In genomic region chr19:35266904-35267817, GRCh38 we compare ENCODE assay signal across 8 cellular contexts. TPM values are rescaled to one million over a fixed set of nuclear protein-coding genes. Genes with fewer than 3 reads are reported as not detected.
DNase-seq lines count a peak whose midpoint lies in the region; ATAC-seq and TF ChIP-seq lines count a peak whose summit lies in the region.

No MANE protein-coding gene starts in this region.

- 8% methylated on average over 25 of the region's 67 CpGs for WGBS in esophagus muscularis mucosa

- peak overlapping the region; percentile 84 for H3K27ac ChIP-seq in CD8-positive, alpha-beta memory T cell (ENCODE audit: low read depth, low read length)
- peak overlapping the region; percentile 94 to 97 (median 96) for H3K27ac ChIP-seq in esophagus muscularis mucosa (replicated peaks in 1 of 4)
- peak overlapping the region; percentile 94 for H3K27ac ChIP-seq in naive thymus-derived CD4-positive, alpha-beta T cell (ENCODE audit: low read depth, low read length)
- peak overlapping the region; percentile 95 for H3K27ac ChIP-seq in upper lobe of right lung

- no peaks in the 10 kb centered on the region for H3K9me3 Mint-ChIP-seq in CD8-positive, alpha-beta memory T cell
- H3K9me3 Mint-ChIP-seq in naive thymus-derived CD4-positive, alpha-beta T cell = no peaks in the 10 kb centered on the region

- H3K36me3 ChIP-seq in CD8-positive, alpha-beta memory T cell (ENCODE audit: insufficient read depth, low read length) = peaks cover 22% of the 10 kb centered on the region
- H3K36me3 ChIP-seq in esophagus muscularis mucosa (peaks cover 17 to 27% (median 21%) of the 10 kb centered on the region in 4 donors), upper lobe of right lung (peaks cover 22% of the 10 kb centered on the region)
- H3K36me3 ChIP-seq in naive thymus-derived CD4-positive, alpha-beta T cell (ENCODE audit: control insufficient read depth in 2 of 3, insufficient read depth in 3 of 3, low read length in 3 of 3) = peaks cover 9 to 20% (median 10%) of the 10 kb centered on the region in 3 experiments

- TF ChIP-seq CTCF in esophagus muscularis mucosa (IDR thresholded peaks at IDR 0.05) = no peak
- no peak for TF ChIP-seq CTCF in upper lobe of right lung (IDR thresholded peaks at IDR 0.05)

- H3K27me3 ChIP-seq in CD8-positive, alpha-beta memory T cell (ENCODE audit: insufficient read depth, low read length, poor library complexity, severe bottlenecking) = no peaks in the 10 kb centered on the region
- H3K27me3 ChIP-seq in esophagus muscularis mucosa (no peaks in the 10 kb centered on the region), upper lobe of right lung (no peaks in the 10 kb centered on the region)
- H3K27me3 ChIP-seq in naive thymus-derived CD4-positive, alpha-beta T cell (ENCODE audit: control insufficient read depth in 2 of 2, insufficient read depth in 2 of 2, low read length in 2 of 2) = no peaks in the 10 kb centered on the region

- no peak for TF ChIP-seq POLR2A in esophagus muscularis mucosa (IDR thresholded peaks at IDR 0.05; ENCODE audit: low read depth)

- H3K4me3 ChIP-seq in CD8-positive, alpha-beta memory T cell (ENCODE audit: low read length) = peak overlapping the region; percentile 80
- peak overlapping the region; percentile 76 to 95 (median 90) for H3K4me3 ChIP-seq in esophagus muscularis mucosa
- peak overlapping the region; percentile 65 for H3K4me3 ChIP-seq in naive thymus-derived CD4-positive, alpha-beta T cell (ENCODE audit: low read length)
- peak overlapping the region; percentile 71 for H3K4me3 ChIP-seq in upper lobe of right lung

- peaks cover 23% of the 10 kb centered on the region for H3K4me1 ChIP-seq in CD8-positive, alpha-beta memory T cell (ENCODE audit: insufficient read depth, low read length)
- H3K4me1 ChIP-seq in esophagus muscularis mucosa (peaks cover 30 to 55% (median 42%) of the 10 kb centered on the region in 4 donors), upper lobe of right lung (peaks cover 30% of the 10 kb centered on the region)
- peaks cover 6 to 17% of the 10 kb centered on the region in 2 donors for H3K4me1 ChIP-seq in naive thymus-derived CD4-positive, alpha-beta T cell (ENCODE audit: control insufficient read depth in 2 of 2, insufficient read depth in 2 of 2, low read length in 2 of 2)

- H3K27me3 Mint-ChIP-seq in CD8-positive, alpha-beta memory T cell = peaks cover 0 to 3% of the 10 kb centered on the region in 2 donors
- H3K27me3 Mint-ChIP-seq in naive thymus-derived CD4-positive, alpha-beta T cell = no peaks in the 10 kb centered on the region

- ATAC-seq in naive thymus-derived CD4-positive, alpha-beta T cell = peak; percentile 8
- ATAC-seq in upper lobe of right lung (peak; percentile 11), GM18858 (IDR thresholded peaks at IDR 0.05; ENCODE audit: unreplicated experiment) (no peak)

- peak overlapping the region; percentile 91 to 96 (median 94) for H3K4me3 Mint-ChIP-seq in CD8-positive, alpha-beta memory T cell
- H3K4me3 Mint-ChIP-seq in naive thymus-derived CD4-positive, alpha-beta T cell = peak overlapping the region; percentile 85 to 98 (median 94)

- intact Hi-C loops in esophagus muscularis mucosa (cut with DNase I) (loop anchor here (5.0 kb wide), 1 partner anchor 125 kb away; the partner anchor contains the start of gene FXYD7), upper lobe of right lung (cut with DNase I) (no loop called here)
- intact Hi-C loops in naive thymus-derived CD4-positive, alpha-beta T cell (cut with micrococcal nuclease) = loop anchor here (5.0 to 10.0 kb wide), 4 partner anchors 75 to 475 kb away; partner anchors contain the start of genes COX6B1 (in 1 of the 2), ETV2 (in 1 of the 2) and IGFLR1 (in 1 of the 2)

- no peaks in the 10 kb centered on the region for H3K9me3 ChIP-seq in CD8-positive, alpha-beta memory T cell (ENCODE audit: low read length)
- no peaks in the 10 kb centered on the region for H3K9me3 ChIP-seq in esophagus muscularis mucosa
- no peaks in the 10 kb centered on the region for H3K9me3 ChIP-seq in naive thymus-derived CD4-positive, alpha-beta T cell (ENCODE audit: control insufficient read depth in 2 of 3, low read length in 3 of 3)
- no peaks in the 10 kb centered on the region for H3K9me3 ChIP-seq in upper lobe of right lung

- CTCF ChIA-PET in CD8-positive, alpha-beta memory T cell (lab: Charles Lee) = interaction anchor here (1.3 kb wide), 1 partner anchor 12 kb away, joined by 3 read pairs; no protein-coding TSS in a partner anchor
- CTCF ChIA-PET in naive thymus-derived CD4-positive, alpha-beta T cell (lab: Charles Lee) = interaction anchor here (0.7 to 1.5 kb wide), 5 partner anchors 32 to 151 kb away, joined by 3 to 5 read pairs (median 3); partner anchors contain the start of gene FXYD3

- DNase-seq in CD8-positive, alpha-beta memory T cell = peak in 3 of 5 donors; percentile 20 to 65 (median 29)
- peak; percentile 15 to 42 for DNase-seq in Kasumi-1 (lab: John Stamatoyannopoulos, UW)
- DNase-seq in activated CD8-positive, alpha-beta memory T cell treated with anti-CD3 and anti-CD28 coated beads for 24 hours = peak; percentile 84
- DNase-seq in esophagus muscularis mucosa (ENCODE audit: extremely low spot score) = no peak
- DNase-seq in naive thymus-derived CD4-positive, alpha-beta T cell = peak in 3 of 9 donors; percentile 30 to 66 (median 38)
- peak; percentile 82 for DNase-seq in upper lobe of right lung
- DNase-seq in DMS153 (lab: John Stamatoyannopoulos, UW) = no peak

- H3K4me1 Mint-ChIP-seq in CD8-positive, alpha-beta memory T cell = peaks cover 31 to 47% (median 35%) of the 10 kb centered on the region in 3 donors
- H3K4me1 Mint-ChIP-seq in naive thymus-derived CD4-positive, alpha-beta T cell = peaks cover 12 to 40% (median 37%) of the 10 kb centered on the region in 7 donors

- POLR2A ChIA-PET in CD8-positive, alpha-beta memory T cell (lab: Charles Lee) = interaction anchor here (0.9 to 3.1 kb wide), 7 partner anchors 17 to 377 kb away, joined by 3 to 22 read pairs (median 4); no protein-coding TSS in a partner anchor
- POLR2A ChIA-PET in naive thymus-derived CD4-positive, alpha-beta T cell (lab: Charles Lee) = interaction anchor here (0.6 to 7.3 kb wide), 14 partner anchors 11 to 1091 kb away, joined by 3 to 40 read pairs (median 4); partner anchors contain the start of gene FXYD7

- peak overlapping the region; percentile 90 to 98 (median 96) for H3K27ac Mint-ChIP-seq in CD8-positive, alpha-beta memory T cell
- H3K27ac Mint-ChIP-seq in naive thymus-derived CD4-positive, alpha-beta T cell = peak overlapping the region; percentile 92 to 98 (median 96)

- TF ChIP-seq EP300 in esophagus muscularis mucosa (IDR thresholded peaks at IDR 0.05) = no peak

- peaks cover 6 to 56% (median 10%) of the 10 kb centered on the region in 3 donors for H3K36me3 Mint-ChIP-seq in CD8-positive, alpha-beta memory T cell
- peaks cover 0 to 24% (median 8%) of the 10 kb centered on the region in 5 donors for H3K36me3 Mint-ChIP-seq in naive thymus-derived CD4-positive, alpha-beta T cell

RNA-seq across cellular contexts. Expression of gene USF2, which starts 1.6 kb away (rescaled TPM):
- total RNA-seq in CD8-positive, alpha-beta memory T cell = 100 to 1,000 TPM; 125 to 132 TPM
- polyA plus RNA-seq in CD8-positive, alpha-beta memory T cell = 9.2 TPM
- total RNA-seq in esophagus muscularis mucosa (100 to 1,000 TPM; 111 to 122 (median 116) TPM), upper lobe of right lung (152 TPM)
- 100 to 1,000 TPM; 145 to 256 (median 225) TPM for total RNA-seq in naive thymus-derived CD4-positive, alpha-beta T cell
- 1 to 10 TPM; 6.8 to 7.0 TPM for polyA plus RNA-seq in naive thymus-derived CD4-positive, alpha-beta T cell

RNA-seq across cellular contexts. Expression of gene HAMP, which starts 15.2 kb away (rescaled TPM):
- total RNA-seq in CD8-positive, alpha-beta memory T cell = under 1 TPM; 0.31 TPM
- polyA plus RNA-seq in CD8-positive, alpha-beta memory T cell = not detected
- total RNA-seq in esophagus muscularis mucosa (not detected), upper lobe of right lung (1.5 TPM)
- total RNA-seq in naive thymus-derived CD4-positive, alpha-beta T cell = 1 to 10 TPM in 2 of 5 experiments, under 1 TPM in 3; 0.44 to 2.5 (median 0.66) TPM
- polyA plus RNA-seq in naive thymus-derived CD4-positive, alpha-beta T cell = not detected

RNA-seq across cellular contexts. Expression of gene LSR, which starts 18.4 kb away (rescaled TPM):
- 10 to 100 TPM; 23.5 to 27.5 TPM for total RNA-seq in CD8-positive, alpha-beta memory T cell
- 77.8 TPM for polyA plus RNA-seq in CD8-positive, alpha-beta memory T cell
- total RNA-seq in esophagus muscularis mucosa (10 to 100 TPM in 2 of 4 donors, 1 to 10 TPM in 2; 5.1 to 19.2 (median 10.8) TPM), upper lobe of right lung (79.1 TPM)
- 10 to 100 TPM in 4 of 5 experiments, 1 to 10 TPM in 1; 4.6 to 59.3 (median 25.1) TPM for total RNA-seq in naive thymus-derived CD4-positive, alpha-beta T cell
- polyA plus RNA-seq in naive thymus-derived CD4-positive, alpha-beta T cell = 10 to 100 TPM; 23.4 to 39.1 TPM

RNA-seq across cellular contexts. Expression of gene MAG, which starts 24.8 kb away (rescaled TPM):
- total RNA-seq in CD8-positive, alpha-beta memory T cell = not detected
- polyA plus RNA-seq in CD8-positive, alpha-beta memory T cell = 0.36 TPM
- 1 to 10 TPM in 2 of 4 donors, under 1 TPM in 1, not detected in 1; 0.65 to 2.4 (median 1.2) TPM for total RNA-seq in esophagus muscularis mucosa
- total RNA-seq in naive thymus-derived CD4-positive, alpha-beta T cell = under 1 TPM in 1 of 5 experiments, not detected in 4; 0.29 TPM
- under 1 TPM in 1 of 2 donors, not detected in 1; 0.31 TPM for polyA plus RNA-seq in naive thymus-derived CD4-positive, alpha-beta T cell
- not detected for total RNA-seq in upper lobe of right lung

RNA-seq across cellular contexts. Expression of gene FAM187B, which starts 38.6 kb away (rescaled TPM):
- total RNA-seq in CD8-positive, alpha-beta memory T cell = not detected
- polyA plus RNA-seq in CD8-positive, alpha-beta memory T cell = not detected
- total RNA-seq in esophagus muscularis mucosa (not detected), upper lobe of right lung (not detected)
- not detected for total RNA-seq in naive thymus-derived CD4-positive, alpha-beta T cell
- polyA plus RNA-seq in naive thymus-derived CD4-positive, alpha-beta T cell = not detected

Comparison
In these comparisons a context has a peak if more than half of its experiments do, and no peak if none do; other contexts are left out.
1. DNase-seq: peak in CD8-positive, alpha-beta memory T cell (3 of 5), Kasumi-1 (2 of 2), activated CD8-positive, alpha-beta memory T cell treated with anti-CD3 and anti-CD28 coated beads for 24 hours (single experiment) and upper lobe of right lung (single experiment); none in esophagus muscularis mucosa (single experiment) and DMS153 (single experiment).
2. Peak in every context shown above with its lines, with median percentiles within 50 percentile points of each other: H3K27ac ChIP-seq and H3K4me3 ChIP-seq.